Comparison of ENCODE assay signal across 8 cellular contexts in the genomic region with DNA sequence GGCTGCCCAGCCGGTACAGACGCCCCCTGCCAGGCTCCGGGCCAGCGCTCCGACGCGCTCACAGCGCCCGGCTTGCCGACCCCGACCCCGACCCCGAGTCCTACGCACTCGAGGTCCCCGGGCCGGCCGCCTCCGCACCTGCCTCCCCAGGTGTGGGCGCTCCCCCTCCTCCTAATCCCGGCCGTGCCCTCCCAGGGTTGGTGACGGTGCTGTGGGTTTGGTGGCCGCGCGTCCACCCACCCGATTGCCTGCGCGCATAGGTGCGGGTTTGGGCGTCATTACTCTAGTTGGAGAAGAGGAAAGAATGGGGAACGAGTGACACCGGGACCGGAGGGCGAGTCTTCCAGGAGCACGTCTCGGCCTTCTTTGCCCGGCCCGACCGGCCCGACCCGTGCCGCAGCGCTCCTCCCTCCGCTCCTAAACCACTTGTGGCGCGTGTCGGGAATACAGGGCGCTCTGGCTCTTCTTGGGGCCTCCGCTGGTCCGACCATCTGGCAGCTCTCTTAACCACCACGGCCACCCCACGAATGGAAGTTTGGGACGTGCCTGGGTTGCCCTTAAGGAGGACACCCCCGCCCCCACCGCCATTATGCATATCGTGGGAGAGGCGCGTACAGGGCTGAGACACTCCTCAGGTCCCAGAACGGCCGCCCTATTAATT. TPM values are rescaled to one million over a fixed set of nuclear protein-coding genes. Genes with fewer than 3 reads are reported as not detected.
DNase-seq lines count a peak whose midpoint lies in the region; ATAC-seq and TF ChIP-seq lines count a peak whose summit lies in the region.

No MANE protein-coding gene starts in this region.

- no peak overlapping the region for H3K27ac ChIP-seq in iPS-20b (ENCODE audit: low read length)

- peaks cover 46% of the 10 kb centered on the region for H3K4me1 ChIP-seq in iPS-20b (ENCODE audit: insufficient read depth, low read length)
- H3K4me1 ChIP-seq in skeletal muscle satellite cell (ENCODE audit: control insufficient read depth, insufficient read depth, low read length): peaks cover 25% of the 10 kb centered on the region

- no peak for ATAC-seq in HG02852 (IDR thresholded peaks at IDR 0.05; ENCODE audit: unreplicated experiment)

- H3K4me2 ChIP-seq in skeletal muscle satellite cell (ENCODE audit: low read length): peak overlapping the region; percentile 99

- H3K9ac ChIP-seq in iPS-20b (ENCODE audit: low read depth, low read length) (peak overlapping the region; percentile 26; the same call in 1 of the 2 replicates), skeletal muscle satellite cell (ENCODE audit: low read depth, low read length) (peak overlapping the region; percentile 77)

- POLR2A ChIA-PET in HEK293T (lab: Yijun Ruan, JAX): interaction anchor here (1.0 to 1.9 kb wide), 5 partner anchors 9 to 31 kb away, joined by 3 to 7 read pairs (median 4); no protein-coding TSS in a partner anchor

- H3K9me3 ChIP-seq in iPS-20b (ENCODE audit: insufficient read depth, low read depth, low read length) (no peaks in the 10 kb centered on the region), skeletal muscle satellite cell (replicated peaks; ENCODE audit: low read length) (no peaks in the 10 kb centered on the region)

- CTCF ChIA-PET in HEK293T (lab: Yijun Ruan, JAX): interaction anchor here (0.6 to 1.9 kb wide), 4 partner anchors 11 to 150 kb away, joined by 3 to 5 read pairs (median 3); no protein-coding TSS in a partner anchor

- peaks cover 61% of the 10 kb centered on the region for H3K27me3 ChIP-seq in iPS-20b (ENCODE audit: insufficient read depth, low read length)
- no peaks in the 10 kb centered on the region for H3K27me3 ChIP-seq in skeletal muscle satellite cell (ENCODE audit: control insufficient read depth, insufficient read depth, low read length)

- DNase-seq in 8988T: peak; percentile 67
- DNase-seq in HEK293T (ENCODE audit: extremely low spot score): peak; percentile 58
- DNase-seq in astrocyte of the spinal cord (ENCODE audit: low read depth, low spot score): no peak
- no peak for DNase-seq in SIG-M5 (lab: John Stamatoyannopoulos, UW)
- DNase-seq in NCI-H1694 treated with DMSO at 0.1 percent for 48 hours (lab: John Stamatoyannopoulos, UW): no peak

- TF ChIP-seq CTCF in astrocyte of the spinal cord (IDR thresholded peaks at IDR 0.05; ENCODE audit: low read depth, low read length): no peak

- no peaks in the 10 kb centered on the region for H3K36me3 ChIP-seq in iPS-20b (ENCODE audit: insufficient read depth, low read depth, low read length)
- no peaks in the 10 kb centered on the region for H3K36me3 ChIP-seq in skeletal muscle satellite cell (ENCODE audit: insufficient read depth, low read length)

- in situ Hi-C loops in astrocyte of the spinal cord (cut with HindIII; ENCODE audit: low sequenced_read_pairs): no loop called here

- H3K4me3 ChIP-seq in astrocyte of the spinal cord (ENCODE audit: low read depth, low read length): peak overlapping the region; percentile 48
- peak overlapping the region; percentile 85 for H3K4me3 ChIP-seq in iPS-20b (ENCODE audit: low read length)
- H3K4me3 ChIP-seq in skeletal muscle satellite cell (ENCODE audit: low read length): peak overlapping the region; percentile 92

TF ChIP-seq in HEK293T, 16 proteins besides CTCF, POLR2A, EP300 and RAD21:
- TF ChIP-seq ZNF384 (IDR thresholded peaks at IDR 0.05) (no peak), HDGF (IDR thresholded peaks at IDR 0.05; ENCODE audit: borderline replicate concordance) (no peak), TARDBP (IDR thresholded peaks at IDR 0.05) (no peak), ELF4 (IDR thresholded peaks at IDR 0.05) (no peak), FOXM1 (IDR thresholded peaks at IDR 0.05; ENCODE audit: borderline replicate concordance) (no peak), CTBP1 (IDR thresholded peaks at IDR 0.05; ENCODE audit: borderline replicate concordance) (peak; percentile 58), SUZ12 (IDR thresholded peaks at IDR 0.05) (no peak), FOXK2 (IDR thresholded peaks at IDR 0.05) (no peak), LEF1 (IDR thresholded peaks at IDR 0.05; ENCODE audit: borderline replicate concordance) (no peak), NFRKB (IDR thresholded peaks at IDR 0.05) (no peak), L3MBTL2 (conservative IDR thresholded peaks at IDR 0.05) (peak; percentile 42; the same call in 1 of the 2 replicates), BHLHE40 (IDR thresholded peaks at IDR 0.05; ENCODE audit: borderline replicate concordance) (no peak), FOXA1 (IDR thresholded peaks at IDR 0.05) (no peak)
- TF ChIP-seq, protein P1, sequence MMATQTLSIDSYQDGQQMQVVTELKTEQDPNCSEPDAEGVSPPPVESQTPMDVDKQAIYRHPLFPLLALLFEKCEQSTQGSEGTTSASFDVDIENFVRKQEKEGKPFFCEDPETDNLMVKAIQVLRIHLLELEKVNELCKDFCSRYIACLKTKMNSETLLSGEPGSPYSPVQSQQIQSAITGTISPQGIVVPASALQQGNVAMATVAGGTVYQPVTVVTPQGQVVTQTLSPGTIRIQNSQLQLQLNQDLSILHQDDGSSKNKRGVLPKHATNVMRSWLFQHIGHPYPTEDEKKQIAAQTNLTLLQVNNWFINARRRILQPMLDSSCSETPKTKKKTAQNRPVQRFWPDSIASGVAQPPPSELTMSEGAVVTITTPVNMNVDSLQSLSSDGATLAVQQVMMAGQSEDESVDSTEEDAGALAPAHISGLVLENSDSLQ (IDR thresholded peaks at IDR 0.05): no peak

RNA-seq across cellular contexts. Expression of a gene that starts 0.8 kb away (rescaled TPM):
- 1.1 and 3.0 TPM in 2 replicates for total RNA-seq in skeletal muscle satellite cell (2012; rRNA removed)

Comparison
In these comparisons a context has a peak if more than half of its experiments do, and no peak if none do; other contexts are left out.
1. DNase-seq: peak in 8988T (single experiment) and HEK293T (single experiment); none in astrocyte of the spinal cord (single experiment), SIG-M5 (single experiment) and NCI-H1694 treated with DMSO at 0.1 percent for 48 hours (single experiment).
2. Peak in every context shown above with its lines, with median percentiles within 50 percentile points of each other: H3K4me3 ChIP-seq.